In the genomic region with DNA sequence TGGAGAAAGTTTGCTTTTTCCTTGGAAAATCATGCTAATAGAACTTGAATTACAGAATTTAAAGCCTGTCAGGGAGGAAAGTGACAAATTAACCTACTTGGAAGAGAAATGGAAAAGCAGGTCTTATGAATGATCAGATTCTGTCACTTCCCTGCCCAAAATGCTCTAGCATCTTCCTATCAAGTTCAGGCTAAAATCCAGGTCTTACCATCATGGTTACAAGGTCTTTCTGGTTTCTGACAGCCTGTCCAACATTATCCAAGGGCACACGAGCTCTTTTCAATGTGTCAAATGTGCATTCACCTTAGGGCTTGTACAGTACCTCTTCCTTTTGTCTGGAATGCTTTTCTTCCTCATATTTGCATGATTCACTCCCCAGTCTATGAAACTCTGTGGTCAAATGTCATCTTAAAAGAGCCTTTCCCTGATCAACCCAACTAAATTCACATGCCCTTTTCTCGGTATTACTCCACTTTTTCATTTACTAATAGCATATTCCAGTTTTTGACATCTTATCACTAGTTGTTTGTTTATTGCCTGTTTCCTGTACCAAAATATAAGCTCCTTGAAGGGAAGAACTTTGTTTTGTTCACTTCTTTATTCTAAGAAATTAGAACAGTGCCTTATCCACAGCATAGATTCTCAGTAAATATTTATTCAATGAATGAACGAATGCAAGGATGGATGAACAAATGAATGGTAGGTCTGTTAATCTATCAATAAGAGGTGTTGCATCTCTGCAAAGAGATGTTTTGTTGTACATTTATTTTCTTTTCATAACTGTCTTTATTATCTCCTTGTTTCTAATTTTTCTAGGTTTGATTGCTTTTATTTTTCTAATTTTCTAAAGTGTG, we compare ENCODE assay signal across 9 cellular contexts.
DNase-seq lines count a peak whose midpoint lies in the region; ATAC-seq and TF ChIP-seq lines count a peak whose summit lies in the region.
"Had no signal": no experiment of that assay in that cellular context is flagged by ENCODE, and none has a peak within 500 bp of the region (broad histone marks: within the 10 kb centered on the region; RNA-seq: fewer than 3 reads in every experiment).

No MANE protein-coding gene starts in this region.

- H3K27ac ChIP-seq in DOHH2 (ENCODE audit: low read depth, low read length) (peak overlapping the region; percentile 99), mucosa of rectum (ENCODE audit: low read depth in 2 of 2, low read length in 2 of 2) (peak overlapping the region; percentile 62 to 73)
- H3K27ac ChIP-seq: cardiac muscle cell had no signal

- no peak overlapping the region for H3K9ac ChIP-seq in mucosa of rectum (ENCODE audit: low read depth in 1 of 2, low read length in 2 of 2)

- no peaks in the 10 kb centered on the region for H4K20me1 ChIP-seq in DOHH2 (ENCODE audit: control insufficient read depth, insufficient read depth, low read depth, low read length)

- H3K27me3 ChIP-seq in DOHH2 (ENCODE audit: control insufficient read depth, low read length) (no peaks in the 10 kb centered on the region), mucosa of rectum (ENCODE audit: control insufficient read depth in 2 of 2, insufficient read depth in 2 of 2, low read length in 2 of 2) (no peaks in the 10 kb centered on the region)
- H3K27me3 ChIP-seq: cardiac muscle cell had no signal

- H3K9me2 ChIP-seq in DOHH2 (replicated peaks; ENCODE audit: control insufficient read depth, low read length): no peaks in the 10 kb centered on the region

- ATAC-seq in HG02970 (IDR thresholded peaks at IDR 0.05; ENCODE audit: low FRiP score, unreplicated experiment) (no peak), mucosa of descending colon (no peak), GM19455 (IDR thresholded peaks at IDR 0.05; ENCODE audit: unreplicated experiment) (no peak)

- H3K79me2 ChIP-seq in DOHH2 (ENCODE audit: control insufficient read depth, low read length): no peaks in the 10 kb centered on the region

- intact Hi-C loops in mucosa of descending colon (cut with DNase I, micrococcal nuclease): no loop called here
- intact Hi-C loops in activated T-helper 2 cell treated with anti-CD3 and anti-CD28 coated beads, Interferon-gamma antibody, Interleukin-2, Interleukin-4, amounts not matched to agents 10 μg/mL and 5 μg/mL and 100 μg/mL, durations not matched to agents 14 hours and 24 hours and 36 hours (cut with micrococcal nuclease): loop anchor here (5.0 kb wide), 1 partner anchor 64 kb away; no protein-coding TSS in a partner anchor

- H3K4me1 Mint-ChIP-seq in activated T-helper 2 cell treated with anti-CD3 and anti-CD28 coated beads, Interferon-gamma antibody, Interleukin-2, Interleukin-4, amounts not matched to agents 10 μg/mL and 5 μg/mL and 100 μg/mL, durations not matched to agents 14 hours and 24 hours and 36 hours (ENCODE audit: low read depth): peaks cover 57% of the 10 kb centered on the region

- peak overlapping the region; percentile 48 for H3K4me3 ChIP-seq in DOHH2 (ENCODE audit: low read length)
- H3K4me3 ChIP-seq in mucosa of rectum (ENCODE audit: low read length in 2 of 2): no peak overlapping the region
- no peak overlapping the region for H3K4me3 ChIP-seq in mucosa of descending colon
- H3K4me3 ChIP-seq: cardiac muscle cell had no signal

- DNase-seq in HCEC 1CT (peak; percentile 60), mucosa of descending colon (no peak)
- no peak for DNase-seq in activated T-helper 2 cell treated with anti-CD3 and anti-CD28 coated beads, Interferon-gamma antibody, Interleukin-2, Interleukin-4, amounts not matched to agents 10 μg/mL and 5 μg/mL and 100 μg/mL, durations not matched to agents 14 hours and 24 hours and 36 hours (ENCODE audit: low spot score)

- no peaks in the 10 kb centered on the region for H3K27me3 Mint-ChIP-seq in activated T-helper 2 cell treated with anti-CD3 and anti-CD28 coated beads, Interferon-gamma antibody, Interleukin-2, Interleukin-4, amounts not matched to agents 10 μg/mL and 5 μg/mL and 100 μg/mL, durations not matched to agents 14 hours and 24 hours and 36 hours (ENCODE audit: low read depth)

- peaks cover 58% of the 10 kb centered on the region for H3F3A ChIP-seq in DOHH2 (ENCODE audit: control insufficient read depth, insufficient read depth)

- TF ChIP-seq CTCF in DOHH2 (IDR thresholded peaks at IDR 0.05; ENCODE audit: low read depth, low read length, poor library complexity, severe bottlenecking): no peak
- no peak for TF ChIP-seq CTCF in mucosa of descending colon (IDR thresholded peaks at IDR 0.05)

- no peaks in the 10 kb centered on the region for H3K9me3 ChIP-seq in DOHH2 (ENCODE audit: control insufficient read depth, insufficient read depth, low read length)
- no peaks in the 10 kb centered on the region for H3K9me3 ChIP-seq in mucosa of rectum (ENCODE audit: control insufficient read depth in 2 of 2, low read length in 2 of 2)
- no peaks in the 10 kb centered on the region for H3K9me3 ChIP-seq in mucosa of descending colon

- no peaks in the 10 kb centered on the region for H3K9me3 Mint-ChIP-seq in activated T-helper 2 cell treated with anti-CD3 and anti-CD28 coated beads, Interferon-gamma antibody, Interleukin-2, Interleukin-4, amounts not matched to agents 10 μg/mL and 5 μg/mL and 100 μg/mL, durations not matched to agents 14 hours and 24 hours and 36 hours

- H3K4me3 Mint-ChIP-seq in activated T-helper 2 cell treated with anti-CD3 and anti-CD28 coated beads, Interferon-gamma antibody, Interleukin-2, Interleukin-4, amounts not matched to agents 10 μg/mL and 5 μg/mL and 100 μg/mL, durations not matched to agents 14 hours and 24 hours and 36 hours (ENCODE audit: low read depth): no peak overlapping the region

- H3K36me3 ChIP-seq in DOHH2 (ENCODE audit: control insufficient read depth, low read length) (no peaks in the 10 kb centered on the region), mucosa of rectum (ENCODE audit: control insufficient read depth in 2 of 2, insufficient read depth in 2 of 2, low read length in 2 of 2) (no peaks in the 10 kb centered on the region), mucosa of descending colon (ENCODE audit: low read depth) (no peaks in the 10 kb centered on the region)
- H3K36me3 ChIP-seq: cardiac muscle cell had no signal

- H3K4me2 ChIP-seq in DOHH2 (ENCODE audit: low read length): peak overlapping the region; percentile 91

- H3K27ac Mint-ChIP-seq in activated T-helper 2 cell treated with anti-CD3 and anti-CD28 coated beads, Interferon-gamma antibody, Interleukin-2, Interleukin-4, amounts not matched to agents 10 μg/mL and 5 μg/mL and 100 μg/mL, durations not matched to agents 14 hours and 24 hours and 36 hours: no peak overlapping the region

- H3K36me3 Mint-ChIP-seq in activated T-helper 2 cell treated with anti-CD3 and anti-CD28 coated beads, Interferon-gamma antibody, Interleukin-2, Interleukin-4, amounts not matched to agents 10 μg/mL and 5 μg/mL and 100 μg/mL, durations not matched to agents 14 hours and 24 hours and 36 hours (ENCODE audit: low read depth): no peaks in the 10 kb centered on the region

- TF ChIP-seq POLR2A in Raji (IDR thresholded peaks at IDR 0.05; ENCODE audit: insufficient read depth, low read depth, low read length): peak; percentile 11; the same call in 1 of the 2 replicates

- peaks cover 93% of the 10 kb centered on the region for H3K4me1 ChIP-seq in DOHH2 (ENCODE audit: control insufficient read depth, low read length)
- H3K4me1 ChIP-seq in mucosa of rectum (ENCODE audit: control insufficient read depth in 2 of 2, insufficient read depth in 2 of 2, low read length in 2 of 2): peaks cover 6 to 13% of the 10 kb centered on the region in 2 donors
- peaks cover 14% of the 10 kb centered on the region for H3K4me1 ChIP-seq in mucosa of descending colon (ENCODE audit: low read depth)
